In genomic region chr4:135552131-135552530, GRCh38 we compare ENCODE assay signal across 15 cellular contexts.
DNase-seq lines count a peak whose midpoint lies in the region; ATAC-seq and TF ChIP-seq lines count a peak whose summit lies in the region.
"Had no signal": no experiment of that assay in that cellular context is flagged by ENCODE, and none has a peak within 500 bp of the region (broad histone marks: within the 10 kb centered on the region; RNA-seq: fewer than 3 reads in every experiment).

No MANE protein-coding gene starts in this region.

- no peaks in the 10 kb centered on the region for H3K27me3 Mint-ChIP-seq in neural progenitor cell (ENCODE audit: insufficient read depth, low read depth)
- H3K27me3 Mint-ChIP-seq: B cell; CD4-positive, alpha-beta T cell had no signal

- H3K4me3 Mint-ChIP-seq in neural progenitor cell = no peak overlapping the region
- H3K4me3 Mint-ChIP-seq: B cell; CD4-positive, alpha-beta T cell had no signal

- no peaks in the 10 kb centered on the region for H3K9me3 Mint-ChIP-seq in neural progenitor cell
- H3K9me3 Mint-ChIP-seq: CD4-positive, alpha-beta T cell had no signal

- H3K36me3 Mint-ChIP-seq in neural progenitor cell = no peaks in the 10 kb centered on the region

- no peak overlapping the region for H3K9ac ChIP-seq in neural progenitor cell

- no peak overlapping the region for H3K4me2 ChIP-seq in neural progenitor cell

- H3K36me3 ChIP-seq in neural progenitor cell = no peaks in the 10 kb centered on the region

- DNase-seq in HS-5 (ENCODE audit: low read depth) (peak; percentile 10), amniotic epithelial cell (ENCODE audit: low read depth) (peak; percentile 68), fibroblast of peridontal ligament (ENCODE audit: extremely low read depth) (peak; percentile 4), neural progenitor cell (ENCODE audit: low spot score) (no peak), left cardiac atrium (no peak), GM03348 (ENCODE audit: low spot score) (no peak)
- DNase-seq: C1 segment of cervical spinal cord; CD4-positive, alpha-beta T cell; DMS153; DMS79 treated with DMSO at 0.1 percent for 48 hours; GDM1 had no signal

- no peaks in the 10 kb centered on the region for H3K9me3 ChIP-seq in neural progenitor cell (ENCODE audit: low read depth)

- no peak overlapping the region for H3K27ac ChIP-seq in neural progenitor cell
- H3K27ac ChIP-seq: HL-60 had no signal

- no peaks in the 10 kb centered on the region for H3K79me2 ChIP-seq in neural progenitor cell (ENCODE audit: low read depth)

- H3K4me3 ChIP-seq in neural progenitor cell = no peak overlapping the region

- H3K4me1 Mint-ChIP-seq in neural progenitor cell = peaks cover 8% of the 10 kb centered on the region
- H3K4me1 Mint-ChIP-seq: B cell had no signal

- no peaks in the 10 kb centered on the region for H3K4me1 ChIP-seq in neural progenitor cell

- H3K27ac Mint-ChIP-seq in neural progenitor cell = no peak overlapping the region
- H3K27ac Mint-ChIP-seq: B cell; CD4-positive, alpha-beta T cell had no signal

- H3K27me3 ChIP-seq in neural progenitor cell = no peaks in the 10 kb centered on the region

- no peak for TF ChIP-seq CTCF in neural progenitor cell (IDR thresholded peaks at IDR 0.05)

- H2AFZ ChIP-seq in neural progenitor cell (replicated peaks) = peak overlapping the region; percentile 77

- ATAC-seq in left cardiac atrium (no peak), GM18867 (IDR thresholded peaks at IDR 0.05; ENCODE audit: unreplicated experiment) (no peak)
- ATAC-seq: HCT116 had no signal

- no peaks in the 10 kb centered on the region for H3F3A ChIP-seq in neural progenitor cell (ENCODE audit: low read depth)

- intact Hi-C loops in left cardiac atrium (cut with DNase I) = no loop called here

- H4K20me1 ChIP-seq in neural progenitor cell (ENCODE audit: low read depth) = no peaks in the 10 kb centered on the region

Comparison
In these comparisons a context has a peak if more than half of its experiments do, and no peak if none do; other contexts are left out.
1. DNase-seq: peak in HS-5 (single experiment), amniotic epithelial cell (single experiment) and fibroblast of peridontal ligament (single experiment); none in neural progenitor cell (single experiment), left cardiac atrium (single experiment) and GM03348 (single experiment).